ENCODE assay signal across 1 cellular context in genomic region chr6:169906741-169907418, GRCh38.
TF ChIP-seq lines count a peak whose summit lies in the region.

No MANE protein-coding gene starts in this region.

TF ChIP-seq in H1, 55 proteins besides CTCF, POLR2A, EP300 and RAD21 (continued from another document):
- TF ChIP-seq CBX8 (IDR thresholded peaks at IDR 0.05; ENCODE audit: borderline replicate concordance, low read depth, low read length), result no peak
- no peak for TF ChIP-seq EZH2 (IDR thresholded peaks at IDR 0.05; ENCODE audit: low read depth, low read length, severe bottlenecking)
- TF ChIP-seq FOSL1 (IDR thresholded peaks at IDR 0.05; ENCODE audit: insufficient read depth, low read depth, low read length), result no peak
- TF ChIP-seq BCL11A (IDR thresholded peaks at IDR 0.05; ENCODE audit: low read depth in 2 of 2, low read length in 2 of 2), result no peak
- TF ChIP-seq SRF (IDR thresholded peaks at IDR 0.05; ENCODE audit: low read depth, low read length), result no peak
- TF ChIP-seq CREB1 (IDR thresholded peaks at IDR 0.05), result no peak
- TF ChIP-seq E2F6 (IDR thresholded peaks at IDR 0.05), result no peak
- TF ChIP-seq SIRT6 (IDR thresholded peaks at IDR 0.05; ENCODE audit: low read length), result no peak
- TF ChIP-seq RBBP5 (IDR thresholded peaks at IDR 0.05; ENCODE audit: borderline replicate concordance, low read depth, low read length), result no peak
- TF ChIP-seq CHD7 (IDR thresholded peaks at IDR 0.05; ENCODE audit: insufficient replicate concordance, low read length), result no peak
TF ChIP-seq in H1: peak in this region for 0.
